Comparison of ENCODE assay signal across 23 cellular contexts in the genomic region with DNA sequence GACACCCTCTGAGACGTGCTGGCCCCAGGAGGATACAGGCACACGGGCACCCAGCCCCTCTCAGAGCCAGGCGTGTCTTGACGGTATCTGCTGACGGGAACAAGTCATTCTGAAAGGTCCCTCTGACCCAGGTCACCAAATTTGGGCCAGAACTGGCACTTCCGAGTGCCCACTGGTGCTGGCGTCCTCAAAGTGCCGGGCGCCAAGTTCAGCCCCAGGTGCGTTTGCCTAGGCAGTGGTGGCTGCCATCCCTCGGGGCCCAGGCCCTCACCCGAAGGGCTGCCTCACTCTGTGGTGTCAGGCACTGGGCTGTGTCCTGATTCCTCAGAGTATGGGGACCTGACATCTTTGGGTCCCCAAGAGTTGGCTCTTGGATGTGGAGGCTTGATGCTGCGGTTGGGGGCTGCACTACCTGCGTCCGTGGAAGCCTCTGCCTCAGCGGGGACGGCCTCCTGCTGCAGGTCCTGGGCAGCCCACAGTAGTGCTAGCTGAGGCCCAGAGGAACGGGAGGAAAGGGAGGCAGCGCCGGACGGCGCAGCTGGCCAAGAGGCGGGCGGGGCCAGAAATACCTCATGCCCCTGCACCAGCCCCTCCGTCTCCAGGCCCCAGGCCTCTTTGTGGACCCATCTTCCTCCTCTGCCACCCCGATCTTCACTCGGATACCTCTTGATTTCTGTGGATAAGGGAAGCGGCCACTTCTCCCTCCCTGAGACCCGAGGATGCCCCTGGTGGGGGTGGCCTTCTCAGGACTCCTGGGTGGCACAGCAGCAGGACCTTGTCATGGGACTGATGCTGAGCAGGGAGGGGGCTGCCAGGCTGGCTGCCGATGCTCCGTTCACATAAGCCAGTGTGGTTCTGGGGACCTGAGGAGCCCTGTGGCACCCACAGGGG.
DNase-seq lines count a peak whose midpoint lies in the region; ATAC-seq, FAIRE-seq and TF ChIP-seq lines count a peak whose summit lies in the region.
"Had no signal": no experiment of that assay in that cellular context is flagged by ENCODE, and none has a peak within 500 bp of the region (broad histone marks: within the 10 kb centered on the region; RNA-seq: fewer than 3 reads in every experiment).

No MANE protein-coding gene starts in this region.

- ATAC-seq in RWPE2 (ENCODE audit: low read depth) = no peak
- ATAC-seq in aorta (ENCODE audit: low FRiP score) = no peak
- no peak for ATAC-seq in sciatic nerve
- ATAC-seq: A549, HCT116 had no signal

- no peak for FAIRE-seq in kidney (lab: Jason Lieb, UNC)
- FAIRE-seq: A549, GM12892, GM19239 had no signal

- H3K4me3 ChIP-seq in RWPE2 (ENCODE audit: severe bottlenecking) (no peak overlapping the region), kidney (ENCODE audit: low read length in 2 of 2) (no peak overlapping the region), aorta (ENCODE audit: low read length in 2 of 2) (no peak overlapping the region)
- H3K4me3 ChIP-seq: A549, SK-N-MC had no signal

- H3K27ac ChIP-seq in RWPE2 (ENCODE audit: poor library complexity, severe bottlenecking) (no peak overlapping the region), kidney (ENCODE audit: low read depth in 2 of 2, low read length in 2 of 2) (no peak overlapping the region), aorta (ENCODE audit: low read depth in 1 of 2, low read length in 2 of 2) (no peak overlapping the region)
- H3K27ac ChIP-seq: A549, RWPE1, SK-N-MC had no signal

- H3K27me3 Mint-ChIP-seq in HFFc6 (ENCODE audit: insufficient read depth) = peaks cover 21% of the 10 kb centered on the region

- H3K27me3 ChIP-seq in RWPE2 (ENCODE audit: insufficient read depth, poor library complexity, severe bottlenecking) = no peaks in the 10 kb centered on the region
- no peaks in the 10 kb centered on the region for H3K27me3 ChIP-seq in aorta (ENCODE audit: control insufficient read depth in 1 of 2, insufficient read depth in 2 of 2, low read length in 1 of 2)

- no peaks in the 10 kb centered on the region for H3K4me1 ChIP-seq in RWPE2 (ENCODE audit: insufficient read depth, poor library complexity, severe bottlenecking)
- H3K4me1 ChIP-seq in kidney (ENCODE audit: control insufficient read depth in 1 of 2, insufficient read depth in 1 of 2, low read depth in 1 of 2, low read length in 2 of 2) = no peaks in the 10 kb centered on the region
- H3K4me1 ChIP-seq in aorta (ENCODE audit: control insufficient read depth in 1 of 2, insufficient read depth in 2 of 2, low read length in 2 of 2) = no peaks in the 10 kb centered on the region

- TF ChIP-seq CTCF in RWPE2 (IDR thresholded peaks at IDR 0.05; ENCODE audit: poor library complexity, severe bottlenecking) (no peak), kidney (IDR thresholded peaks at IDR 0.05; ENCODE audit: borderline replicate concordance, extremely low read depth, insufficient read depth) (no peak), HFFc6 (IDR thresholded peaks at IDR 0.05) (no peak)

- 95 to 96% methylated on average over 30 to 31 of the region's 31 CpGs for WGBS in aorta, 2 donors

- no peaks in the 10 kb centered on the region for H3K36me3 Mint-ChIP-seq in HFFc6 (ENCODE audit: low read depth)

- H3K36me3 ChIP-seq in RWPE2 (ENCODE audit: low read depth) (no peaks in the 10 kb centered on the region), kidney (ENCODE audit: control insufficient read depth in 1 of 2, insufficient read depth in 2 of 2, low read length in 2 of 2) (no peaks in the 10 kb centered on the region), aorta (ENCODE audit: control insufficient read depth in 1 of 2, insufficient read depth in 2 of 2, low read length in 1 of 2) (peaks cover 0 to 5% of the 10 kb centered on the region in 2 donors)

- H3K27ac Mint-ChIP-seq in HFFc6 = no peak overlapping the region
- H3K27ac Mint-ChIP-seq: B cell had no signal

- intact Hi-C loops in kidney (cut with DNase I) = loop anchor here (5.0 to 10.0 kb wide), 2 partner anchors 53 to 280 kb away; no protein-coding TSS in a partner anchor
- intact Hi-C loops in aorta (cut with DNase I) = loop anchor here in 1 of 2 donors (10.0 kb wide), 1 partner anchor 280 kb away; no protein-coding TSS in a partner anchor
- intact Hi-C loops in sciatic nerve (cut with DNase I) = no loop called here

- no peaks in the 10 kb centered on the region for H3K4me1 Mint-ChIP-seq in HFFc6 (ENCODE audit: low read depth)

- no peak overlapping the region for H3K4me3 Mint-ChIP-seq in HFFc6
- H3K4me3 Mint-ChIP-seq: B cell had no signal

- no peaks in the 10 kb centered on the region for H3K9me3 Mint-ChIP-seq in HFFc6

- DNase-seq in RWPE2 (ENCODE audit: low spot score) (peak; percentile 35), kidney (peak; percentile 64), mesenteric fat pad (ENCODE audit: low spot score) (peak; percentile 71), aorta (peak; percentile 26 to 64), HFFc6 (no peak), sciatic nerve (ENCODE audit: low spot score) (no peak)
- no peak for DNase-seq in stimulated activated CD4-positive, alpha-beta T cell treated with anti-CD3 and anti-CD28 coated beads, Interleukin-2, amount 100 ng/mL, for 48 hours
- DNase-seq: Calu3, DND-41, Kasumi-1, NCI-H1092 treated with DMSO at 0.1 percent for 48 hours, NCI-H146, NCI-H1930, NCI-H446 treated with DMSO at 0.1 percent for 48 hours, NCI-H526 treated with DMSO at 0.1 percent for 48 hours, SHP77 treated with DMSO at 0.1 percent for 48 hours had no signal

- H3K9me3 ChIP-seq in RWPE2 (ENCODE audit: severe bottlenecking) (no peaks in the 10 kb centered on the region), kidney (ENCODE audit: control insufficient read depth in 1 of 2, low read length in 2 of 2) (no peaks in the 10 kb centered on the region), aorta (ENCODE audit: control insufficient read depth, low read length) (no peaks in the 10 kb centered on the region)
- H3K9me3 ChIP-seq: A549 had no signal

- no peak overlapping the region for H3K9ac ChIP-seq in kidney (ENCODE audit: low read length in 2 of 2)

Comparison
In these comparisons a context has a peak if more than half of its experiments do, and no peak if none do; other contexts are left out.
1. DNase-seq: peak in RWPE2 (single experiment), kidney (single experiment), mesenteric fat pad (single experiment) and aorta (2 of 2); none in stimulated activated CD4-positive, alpha-beta T cell treated with anti-CD3 and anti-CD28 coated beads, Interleukin-2, amount 100 ng/mL, for 48 hours (0 of 2), HFFc6 (single experiment) and sciatic nerve (single experiment).